35 cellular contexts compared by ENCODE assay signal in genomic region chr10:29067628-29068027, GRCh38.
"Had no signal": no experiment of that assay in that cellular context is flagged by ENCODE, and none has a peak within 500 bp of the region (broad histone marks: within the 10 kb centered on the region; RNA-seq: fewer than 3 reads in every experiment).

No MANE protein-coding gene starts in this region.

- H3K36me3 Mint-ChIP-seq: activated CD8-positive, alpha-beta memory T cell treated with anti-CD3 and anti-CD28 coated beads, Interleukin-2, amount 10 ng/mL, durations not matched to agents 7 days and 5 days; activated naive CD4-positive, alpha-beta T cell treated with anti-CD3 and anti-CD28 coated beads, Interleukin-2, amount 10 ng/mL, durations not matched to agents 7 days and 5 days; activated naive CD4-positive, alpha-beta T cell treated with anti-CD3 and anti-CD28 coated beads, Interleukin-2, amount 50 U/mL, for 72 hours; activated naive CD8-positive, alpha-beta T cell treated with anti-CD3 and anti-CD28 coated beads for 36 hours had no signal

- H3K4me3 Mint-ChIP-seq: activated B cell treated with CpG ODN at 0.5 μM for 24 hours; activated CD4-positive, alpha-beta memory T cell treated with anti-CD3 and anti-CD28 coated beads, Interleukin-2, amount 10 ng/mL, durations not matched to agents 7 days and 5 days; activated CD4-positive, alpha-beta T cell treated with anti-CD3 and anti-CD28 coated beads, Interleukin-2, amount 10 ng/mL, durations not matched to agents 24 days and 14 days; activated CD8-positive, alpha-beta memory T cell treated with anti-CD3 and anti-CD28 coated beads, Interleukin-2, amount 10 ng/mL, durations not matched to agents 7 days and 5 days; activated CD8-positive, alpha-beta T cell treated with anti-CD3 and anti-CD28 coated beads, Interleukin-2, amount 10 ng/mL, durations not matched to agents 7 days and 5 days; activated naive CD4-positive, alpha-beta T cell treated with anti-CD3 and anti-CD28 coated beads, Interleukin-2, amount 10 ng/mL, durations not matched to agents 7 days and 5 days; activated naive CD8-positive, alpha-beta T cell treated with anti-CD3 and anti-CD28 coated beads for 36 hours; activated T-cell treated with anti-CD3 and anti-CD28 coated beads, Interleukin-2, amount 50 U/mL, for 24 hours; T-helper 1 cell treated with Interleukin-12 subunit alpha and Interleukin-12 subunit beta and Interleukin-4 antibody, amounts not matched to agents 30 μg/mL and 1 μg/mL, for 36 hours; T-helper 2 cell treated with Interferon-gamma antibody and Interleukin-4, amounts not matched to agents 5 μg/mL and 100 μg/mL, for 36 hours had no signal

- H3K4me3 ChIP-seq: adrenal gland, body of pancreas, breast epithelium had no signal

- DNase-seq: activated B cell treated with CpG ODN at 0.5 μM for 24 hours; activated CD4-positive, alpha-beta memory T cell treated with anti-CD3 and anti-CD28 coated beads, Interleukin-2, amount 10 ng/mL, durations not matched to agents 7 days and 5 days; activated CD4-positive, alpha-beta T cell treated with anti-CD3 and anti-CD28 coated beads for 4 hours; activated CD4-positive, alpha-beta T cell treated with anti-CD3 and anti-CD28 coated beads, Interleukin-2, amount 10 ng/mL, durations not matched to agents 24 days and 14 days; activated CD4-positive, alpha-beta T cell treated with anti-CD3 and anti-CD28 coated beads, Interleukin-2, amount 50 U/mL, for 1 hour; activated CD4-positive, alpha-beta T cell treated with anti-CD3 and anti-CD28 coated beads, Interleukin-2, amount 50 U/mL, for 4 hours; activated CD4-positive, CD25-positive, alpha-beta regulatory T cell treated with anti-CD3 and anti-CD28 coated beads, Interleukin-2, amount 50 U/mL, for 72 hours; activated CD8-positive, alpha-beta memory T cell treated with anti-CD3 and anti-CD28 coated beads for 24 hours; activated CD8-positive, alpha-beta memory T cell treated with anti-CD3 and anti-CD28 coated beads, Interleukin-2, amount 10 ng/mL, durations not matched to agents 7 days and 5 days; activated CD8-positive, alpha-beta memory T cell treated with anti-CD3 and anti-CD28 coated beads, Interleukin-2, amount 50 U/mL, for 48 hours; activated CD8-positive, alpha-beta T cell treated with anti-CD3 and anti-CD28 coated beads, Interleukin-2, amount 10 ng/mL, durations not matched to agents 7 days and 5 days; activated effector memory CD4-positive, alpha-beta T cell treated with Interleukin-2 at 50 U/mL for 16 hours; activated gamma-delta T cell; activated naive CD4-positive, alpha-beta T cell treated with anti-CD3 and anti-CD28 coated beads, Interleukin-2, amount 10 ng/mL, durations not matched to agents 7 days and 5 days; activated naive CD4-positive, alpha-beta T cell treated with Interleukin-2 at 50 U/mL for 16 hours; activated naive CD8-positive, alpha-beta T cell treated with anti-CD3 and anti-CD28 coated beads for 36 hours; activated T-cell treated with anti-CD3 and anti-CD28 coated beads, Interleukin-2, amount 50 U/mL, for 24 hours; activated T-cell treated with anti-CD3 and anti-CD28 coated beads, Interleukin-2, amount 50 U/mL, for 48 hours; adrenal gland; aorta; body of pancreas; central memory CD4-positive, alpha-beta T cell; SW 1271; T-helper 1 cell; T-helper 2 cell; T-helper 9 cell had no signal

- ATAC-seq: activated CD8-positive, alpha-beta memory T cell treated with anti-CD3 and anti-CD28 coated beads, Interleukin-2, amount 10 ng/mL, durations not matched to agents 7 days and 5 days; activated CD8-positive, alpha-beta T cell treated with anti-CD3 and anti-CD28 coated beads, Interleukin-2, amount 10 ng/mL, durations not matched to agents 7 days and 5 days; activated naive CD4-positive, alpha-beta T cell treated with anti-CD3 and anti-CD28 coated beads, Interleukin-2, amount 50 U/mL, for 72 hours; body of pancreas had no signal

- H3K27me3 Mint-ChIP-seq: activated B cell treated with CpG ODN at 0.5 μM for 24 hours; activated CD4-positive, alpha-beta memory T cell treated with anti-CD3 and anti-CD28 coated beads, Interleukin-2, amount 10 ng/mL, durations not matched to agents 7 days and 5 days; activated CD4-positive, alpha-beta T cell treated with anti-CD3 and anti-CD28 coated beads, Interleukin-2, amount 10 ng/mL, durations not matched to agents 24 days and 14 days; activated CD8-positive, alpha-beta memory T cell treated with anti-CD3 and anti-CD28 coated beads, Interleukin-2, amount 10 ng/mL, durations not matched to agents 7 days and 5 days; activated naive CD4-positive, alpha-beta T cell treated with anti-CD3 and anti-CD28 coated beads, Interleukin-2, amount 10 ng/mL, durations not matched to agents 7 days and 5 days had no signal

- H3K27me3 ChIP-seq: adrenal gland, body of pancreas, brain microvascular endothelial cell, breast epithelium had no signal

- H3K27ac Mint-ChIP-seq: activated B cell treated with CpG ODN at 0.5 μM for 24 hours; activated CD4-positive, alpha-beta memory T cell treated with anti-CD3 and anti-CD28 coated beads, Interleukin-2, amount 10 ng/mL, durations not matched to agents 7 days and 5 days; activated CD4-positive, alpha-beta T cell treated with anti-CD3 and anti-CD28 coated beads, Interleukin-2, amount 10 ng/mL, durations not matched to agents 24 days and 14 days; activated CD8-positive, alpha-beta memory T cell treated with anti-CD3 and anti-CD28 coated beads, Interleukin-2, amount 10 ng/mL, durations not matched to agents 7 days and 5 days; activated CD8-positive, alpha-beta T cell treated with anti-CD3 and anti-CD28 coated beads, Interleukin-2, amount 10 ng/mL, durations not matched to agents 7 days and 5 days; activated naive CD4-positive, alpha-beta T cell treated with anti-CD3 and anti-CD28 coated beads, Interleukin-2, amount 10 ng/mL, durations not matched to agents 7 days and 5 days; activated naive CD4-positive, alpha-beta T cell treated with anti-CD3 and anti-CD28 coated beads, Interleukin-2, amount 50 U/mL, for 72 hours; activated naive CD8-positive, alpha-beta T cell treated with anti-CD3 and anti-CD28 coated beads for 36 hours; activated T-cell treated with anti-CD3 and anti-CD28 coated beads, Interleukin-2, amount 50 U/mL, for 24 hours; activated T-helper 2 cell treated with anti-CD3 and anti-CD28 coated beads, Interferon-gamma antibody, Interleukin-2, Interleukin-4, amounts not matched to agents 10 μg/mL and 5 μg/mL and 100 μg/mL, durations not matched to agents 14 hours and 24 hours and 36 hours; T-helper 1 cell treated with Interleukin-12 subunit alpha and Interleukin-12 subunit beta and Interleukin-4 antibody, amounts not matched to agents 30 μg/mL and 1 μg/mL, for 36 hours; T-helper 2 cell treated with Interferon-gamma antibody and Interleukin-4, amounts not matched to agents 5 μg/mL and 100 μg/mL, for 36 hours had no signal

- H3K9me3 Mint-ChIP-seq: activated B cell treated with CpG ODN at 0.5 μM for 24 hours; activated CD4-positive, alpha-beta memory T cell treated with anti-CD3 and anti-CD28 coated beads, Interleukin-2, amount 10 ng/mL, durations not matched to agents 7 days and 5 days; activated CD4-positive, alpha-beta T cell treated with anti-CD3 and anti-CD28 coated beads, Interleukin-2, amount 10 ng/mL, durations not matched to agents 24 days and 14 days; activated naive CD4-positive, alpha-beta T cell treated with anti-CD3 and anti-CD28 coated beads, Interleukin-2, amount 10 ng/mL, durations not matched to agents 7 days and 5 days; activated naive CD8-positive, alpha-beta T cell treated with anti-CD3 and anti-CD28 coated beads for 36 hours; activated T-cell treated with anti-CD3 and anti-CD28 coated beads, Interleukin-2, amount 50 U/mL, for 24 hours; activated T-helper 2 cell treated with anti-CD3 and anti-CD28 coated beads, Interferon-gamma antibody, Interleukin-2, Interleukin-4, amounts not matched to agents 10 μg/mL and 5 μg/mL and 100 μg/mL, durations not matched to agents 14 hours and 24 hours and 36 hours; T-helper 1 cell treated with Interleukin-12 subunit alpha and Interleukin-12 subunit beta and Interleukin-4 antibody, amounts not matched to agents 30 μg/mL and 1 μg/mL, for 36 hours; T-helper 2 cell treated with Interferon-gamma antibody and Interleukin-4, amounts not matched to agents 5 μg/mL and 100 μg/mL, for 36 hours had no signal

- FAIRE-seq: astrocyte, TTC549 had no signal

- H3K4me1 Mint-ChIP-seq: activated B cell treated with CpG ODN at 0.5 μM for 24 hours; activated CD4-positive, alpha-beta memory T cell treated with anti-CD3 and anti-CD28 coated beads, Interleukin-2, amount 10 ng/mL, durations not matched to agents 7 days and 5 days; activated CD4-positive, alpha-beta T cell treated with anti-CD3 and anti-CD28 coated beads, Interleukin-2, amount 10 ng/mL, durations not matched to agents 24 days and 14 days; activated CD8-positive, alpha-beta memory T cell treated with anti-CD3 and anti-CD28 coated beads, Interleukin-2, amount 10 ng/mL, durations not matched to agents 7 days and 5 days; activated naive CD4-positive, alpha-beta T cell treated with anti-CD3 and anti-CD28 coated beads, Interleukin-2, amount 10 ng/mL, durations not matched to agents 7 days and 5 days; activated naive CD8-positive, alpha-beta T cell treated with anti-CD3 and anti-CD28 coated beads for 36 hours had no signal

- H3K27ac ChIP-seq: adrenal gland, body of pancreas, brain microvascular endothelial cell, breast epithelium, VCaP had no signal

- H3K36me3 ChIP-seq: adrenal gland, brain microvascular endothelial cell, breast epithelium had no signal

- H3K4me1 ChIP-seq: adrenal gland, body of pancreas, breast epithelium had no signal

- H3K9me3 ChIP-seq: adrenal gland, body of pancreas, breast epithelium had no signal
